ENCODE assay signal across 20 cellular contexts in genomic region chr16:11102523-11102898, GRCh38.
DNase-seq lines count a peak whose midpoint lies in the region; ATAC-seq, FAIRE-seq and TF ChIP-seq lines count a peak whose summit lies in the region.
"Had no signal": no experiment of that assay in that cellular context is flagged by ENCODE, and none has a peak within 500 bp of the region (broad histone marks: within the 10 kb centered on the region; RNA-seq: fewer than 3 reads in every experiment).

No MANE protein-coding gene starts in this region.

- no peak overlapping the region for H3K4me3 Mint-ChIP-seq in activated CD4-positive, alpha-beta memory T cell treated with anti-CD3 and anti-CD28 coated beads for 36 hours
- H3K4me3 Mint-ChIP-seq in activated CD4-positive, alpha-beta memory T cell treated with anti-CD3 and anti-CD28 coated beads, Interleukin-2, amount 10 ng/mL, durations not matched to agents 7 days and 5 days, result no peak overlapping the region
- no peak overlapping the region for H3K4me3 Mint-ChIP-seq in T-helper 17 cell
- H3K4me3 Mint-ChIP-seq: CD8-positive, alpha-beta T cell had no signal

- TF ChIP-seq POLR2A in endothelial cell of umbilical vein (IDR thresholded peaks at IDR 0.05; ENCODE audit: low read depth, low read length), result no peak

- peaks cover 72% of the 10 kb centered on the region for H3K4me1 Mint-ChIP-seq in activated CD4-positive, alpha-beta memory T cell treated with anti-CD3 and anti-CD28 coated beads for 36 hours (ENCODE audit: low read depth)
- peaks cover 89% of the 10 kb centered on the region for H3K4me1 Mint-ChIP-seq in activated CD4-positive, alpha-beta memory T cell treated with anti-CD3 and anti-CD28 coated beads, Interleukin-2, amount 10 ng/mL, durations not matched to agents 7 days and 5 days
- peaks cover 39% of the 10 kb centered on the region for H3K4me1 Mint-ChIP-seq in T-helper 17 cell

- H2AK5ac ChIP-seq in trophoblast cell (ENCODE audit: low read length), result no peak overlapping the region

- ATAC-seq in T-helper 17 cell, result no peak
- ATAC-seq: CD8-positive, alpha-beta T cell; sciatic nerve had no signal

- H3K9me3 ChIP-seq in T-helper 17 cell (ENCODE audit: control insufficient read depth, low read length, poor library complexity, severe bottlenecking), result no peaks in the 10 kb centered on the region
- no peaks in the 10 kb centered on the region for H3K9me3 ChIP-seq in endothelial cell of umbilical vein (replicated peaks; ENCODE audit: control insufficient read depth, insufficient read depth, low read length)
- H3K9me3 ChIP-seq in trophoblast cell (ENCODE audit: insufficient read depth, low read depth, low read length), result no peaks in the 10 kb centered on the region
- H3K9me3 ChIP-seq: transverse colon had no signal

- peak overlapping the region; percentile 48 for H2BK12ac ChIP-seq in trophoblast cell (ENCODE audit: low read length)

- H3K9me3 Mint-ChIP-seq in activated CD4-positive, alpha-beta memory T cell treated with anti-CD3 and anti-CD28 coated beads for 36 hours, result no peaks in the 10 kb centered on the region
- H3K9me3 Mint-ChIP-seq in activated CD4-positive, alpha-beta memory T cell treated with anti-CD3 and anti-CD28 coated beads, Interleukin-2, amount 10 ng/mL, durations not matched to agents 7 days and 5 days, result no peaks in the 10 kb centered on the region
- H3K9me3 Mint-ChIP-seq: CD8-positive, alpha-beta T cell had no signal

- H3K4me3 ChIP-seq in endothelial cell of umbilical vein (replicated peaks in 1 of 3; ENCODE audit: insufficient read depth in 1 of 3, low read depth in 1 of 3, low read length in 3 of 3) (no peak overlapping the region), trophoblast cell (ENCODE audit: low read depth, low read length) (no peak overlapping the region)
- H3K4me3 ChIP-seq: SK-N-MC, transverse colon had no signal

- H3K36me3 Mint-ChIP-seq in activated CD4-positive, alpha-beta memory T cell treated with anti-CD3 and anti-CD28 coated beads for 36 hours, result peaks cover 8% of the 10 kb centered on the region
- H3K36me3 Mint-ChIP-seq in activated CD4-positive, alpha-beta memory T cell treated with anti-CD3 and anti-CD28 coated beads, Interleukin-2, amount 10 ng/mL, durations not matched to agents 7 days and 5 days (ENCODE audit: low read depth), result peaks cover 30% of the 10 kb centered on the region
- no peaks in the 10 kb centered on the region for H3K36me3 Mint-ChIP-seq in T-helper 17 cell (ENCODE audit: low read depth)

- no peak overlapping the region for H3K4ac ChIP-seq in trophoblast cell (ENCODE audit: low read depth, low read length)

- CTCF ChIA-PET in activated CD4-positive, alpha-beta memory T cell treated with anti-CD3 and anti-CD28 coated beads for 36 hours (lab: Charles Lee), result interaction anchor here (0.7 to 1.2 kb wide), 4 partner anchors 27 to 252 kb away, joined by 3 to 4 read pairs (median 3); no protein-coding TSS in a partner anchor
- CTCF ChIA-PET in activated CD4-positive, alpha-beta memory T cell treated with anti-CD3 and anti-CD28 coated beads, Interleukin-2, amount 10 ng/mL, durations not matched to agents 7 days and 5 days (lab: Charles Lee), result interaction anchor here (0.8 to 2.2 kb wide), 8 partner anchors 11 to 156 kb away, joined by 3 to 18 read pairs (median 4); partner anchors contain the start of gene SOCS1
- CTCF ChIA-PET in endothelial cell of umbilical vein (lab: Charles Lee), result interaction anchor here (0.8 to 1.5 kb wide), 10 partner anchors 26 to 254 kb away, joined by 3 to 7 read pairs (median 5); partner anchors contain the start of gene SOCS1

- no peak overlapping the region for H2BK120ac ChIP-seq in trophoblast cell (ENCODE audit: insufficient read depth, low read length, poor library complexity)

- peaks cover 27% of the 10 kb centered on the region for H3K4me1 ChIP-seq in endothelial cell of umbilical vein (ENCODE audit: control insufficient read depth, extremely low read depth, insufficient read depth, low read length)
- peaks cover 20 to 23% of the 10 kb centered on the region in 2 experiments for H3K4me1 ChIP-seq in trophoblast cell (ENCODE audit: control insufficient read depth in 1 of 2, insufficient read depth in 2 of 2, low read length in 2 of 2)

- POLR2A ChIA-PET in activated CD4-positive, alpha-beta memory T cell treated with anti-CD3 and anti-CD28 coated beads for 36 hours (lab: Charles Lee), result interaction anchor here (0.6 to 1.4 kb wide), 4 partner anchors 120 to 153 kb away, joined by 3 to 5 read pairs (median 3); no protein-coding TSS in a partner anchor
- POLR2A ChIA-PET in activated CD4-positive, alpha-beta memory T cell treated with anti-CD3 and anti-CD28 coated beads, Interleukin-2, amount 10 ng/mL, durations not matched to agents 7 days and 5 days (lab: Charles Lee), result interaction anchor here (0.8 to 7.8 kb wide), 9 partner anchors 8 to 153 kb away, joined by 3 to 91 read pairs (median 5); partner anchors contain the start of gene SOCS1
- POLR2A ChIA-PET in endothelial cell of umbilical vein (lab: Charles Lee), result interaction anchor here (0.7 kb wide), 1 partner anchor 153 kb away, joined by 3 read pairs; the partner anchor contains the start of gene SOCS1

- no peak for TF ChIP-seq CTCF in endothelial cell of umbilical vein (IDR thresholded peaks at IDR 0.05; ENCODE audit: extremely low read depth in 1 of 2, insufficient read depth in 1 of 2, low read depth in 1 of 2, low read length in 2 of 2)

- H3K27ac Mint-ChIP-seq in activated CD4-positive, alpha-beta memory T cell treated with anti-CD3 and anti-CD28 coated beads for 36 hours, result peak overlapping the region; percentile 66
- no peak overlapping the region for H3K27ac Mint-ChIP-seq in activated CD4-positive, alpha-beta memory T cell treated with anti-CD3 and anti-CD28 coated beads, Interleukin-2, amount 10 ng/mL, durations not matched to agents 7 days and 5 days
- H3K27ac Mint-ChIP-seq in T-helper 17 cell, result peak overlapping the region; percentile 41
- H3K27ac Mint-ChIP-seq: CD8-positive, alpha-beta T cell had no signal

- WGBS in trophoblast cell (ENCODE audit: extremely low coverage, insufficient coverage, insufficient read length), result no CpG with 5 or more reads among the region's 3 CpGs

- peak overlapping the region; percentile 26 for H3K27ac ChIP-seq in endothelial cell of umbilical vein (ENCODE audit: insufficient read depth, low read depth, low read length)
- no peak overlapping the region for H3K27ac ChIP-seq in trophoblast cell (ENCODE audit: low read depth, low read length)
- H3K27ac ChIP-seq in caudate nucleus (ENCODE audit: low read depth, low read length), result no peak overlapping the region
- H3K27ac ChIP-seq: SK-N-MC had no signal

- no peak overlapping the region for H3K4me2 ChIP-seq in endothelial cell of umbilical vein (ENCODE audit: insufficient read depth, low read length)
- H3K4me2 ChIP-seq in trophoblast cell (ENCODE audit: low read length), result no peak overlapping the region

- H4K8ac ChIP-seq in trophoblast cell (ENCODE audit: low read depth, low read length), result no peak overlapping the region

- no peak overlapping the region for H3K23ac ChIP-seq in trophoblast cell (ENCODE audit: low read length)

- no peak overlapping the region for H4K12ac ChIP-seq in trophoblast cell (ENCODE audit: low read depth, low read length)

- H3K79me2 ChIP-seq in endothelial cell of umbilical vein (ENCODE audit: control insufficient read depth, insufficient read depth, low read length) (no peaks in the 10 kb centered on the region), trophoblast cell (ENCODE audit: control insufficient read depth, insufficient read depth, low read length, poor library complexity) (no peaks in the 10 kb centered on the region)

- H3K36me3 ChIP-seq in endothelial cell of umbilical vein (ENCODE audit: control insufficient read depth in 2 of 2, extremely low read depth in 1 of 2, insufficient read depth in 2 of 2, low read length in 2 of 2), result no peaks in the 10 kb centered on the region
- peaks cover 0 to 2% of the 10 kb centered on the region in 2 experiments for H3K36me3 ChIP-seq in trophoblast cell (ENCODE audit: control insufficient read depth in 1 of 2, insufficient read depth in 2 of 2, low read length in 2 of 2)
- H3K36me3 ChIP-seq: transverse colon had no signal

- H3K27me3 ChIP-seq in endothelial cell of umbilical vein (ENCODE audit: control insufficient read depth in 2 of 2, insufficient read depth in 2 of 2, low read length in 2 of 2) (no peaks in the 10 kb centered on the region), trophoblast cell (ENCODE audit: insufficient read depth, low read length) (no peaks in the 10 kb centered on the region)
- H3K27me3 ChIP-seq: transverse colon had no signal

- H2BK5ac ChIP-seq in trophoblast cell (ENCODE audit: low read depth, low read length, poor library complexity), result no peak overlapping the region

- H3K9me1 ChIP-seq in endothelial cell of umbilical vein (replicated peaks; ENCODE audit: control insufficient read depth, extremely low read depth, insufficient read depth, low read length), result no peaks in the 10 kb centered on the region

- no peak overlapping the region for H3K14ac ChIP-seq in trophoblast cell (ENCODE audit: low read length)

- BruUV-seq in endothelial cell of umbilical vein (replicated peaks; lab: Mats Ljungman, UMichigan), result no TSS peak

- no peak overlapping the region for H4K91ac ChIP-seq in trophoblast cell (ENCODE audit: low read depth, low read length)

- dilution Hi-C loops in endothelial cell of umbilical vein (cut with MboI; ENCODE audit: extremely low pct_ligation_motif_present, low sequenced_read_pairs), result no loop called here

- H3K9ac ChIP-seq in endothelial cell of umbilical vein (replicated peaks; ENCODE audit: extremely low read depth, insufficient read depth, low read length), result no peak overlapping the region
- no peak overlapping the region for H3K9ac ChIP-seq in trophoblast cell (ENCODE audit: low read length)

- intact Hi-C loops in activated CD4-positive, alpha-beta memory T cell treated with anti-CD3 and anti-CD28 coated beads for 36 hours (cut with micrococcal nuclease), result loop anchor here (5.0 kb wide), 1 partner anchor 75 kb away; no protein-coding TSS in a partner anchor
- intact Hi-C loops in endothelial cell of umbilical vein (cut with micrococcal nuclease), result loop anchor here (1.0 to 5.0 kb wide), 3 partner anchors 130 to 154 kb away; partner anchors contain the start of gene SOCS1

- H2AFZ ChIP-seq in endothelial cell of umbilical vein (ENCODE audit: low read depth, low read length), result no peak overlapping the region
- H2AFZ ChIP-seq in trophoblast cell (ENCODE audit: insufficient read depth, low read length, poor library complexity), result peak overlapping the region; percentile 43

- FAIRE-seq in endothelial cell of umbilical vein (lab: Jason Lieb, UNC), result no peak
- FAIRE-seq: endometrium, H1 had no signal

- DNase-seq in activated CD4-positive, alpha-beta memory T cell treated with anti-CD3 and anti-CD28 coated beads for 36 hours, result no peak
- DNase-seq in activated CD4-positive, alpha-beta memory T cell treated with anti-CD3 and anti-CD28 coated beads, Interleukin-2, amount 10 ng/mL, durations not matched to agents 7 days and 5 days, result no peak
- DNase-seq in T-helper 17 cell (no peak), endothelial cell of umbilical vein (ENCODE audit: low read depth, low spot score) (no peak), trophoblast cell (no peak), caudate nucleus (lab: John Stamatoyannopoulos, UW) (no peak), mesenteric fat pad (ENCODE audit: low spot score) (no peak), hepatic stellate cell (ENCODE audit: low spot score) (no peak)
- DNase-seq: ACHN; activated naive CD4-positive, alpha-beta T cell treated with anti-CD3 and anti-CD28 coated beads, Interleukin-2, amount 50 U/mL, for 16 hours; CD8-positive, alpha-beta T cell; foreskin melanocyte; NCI-H2029 treated with DMSO at 0.1 percent for 48 hours; NCI-H69; stimulated activated CD4-positive, alpha-beta T cell treated with anti-CD3 and anti-CD28 coated beads, Interleukin-2, amount 100 ng/mL, for 24 hours; transverse colon had no signal

- no peak overlapping the region for H3K18ac ChIP-seq in trophoblast cell (ENCODE audit: low read length)

- no peaks in the 10 kb centered on the region for H3K27me3 Mint-ChIP-seq in activated CD4-positive, alpha-beta memory T cell treated with anti-CD3 and anti-CD28 coated beads for 36 hours
- no peaks in the 10 kb centered on the region for H3K27me3 Mint-ChIP-seq in activated CD4-positive, alpha-beta memory T cell treated with anti-CD3 and anti-CD28 coated beads, Interleukin-2, amount 10 ng/mL, durations not matched to agents 7 days and 5 days
- no peaks in the 10 kb centered on the region for H3K27me3 Mint-ChIP-seq in T-helper 17 cell

- H4K20me1 ChIP-seq in endothelial cell of umbilical vein (replicated peaks; ENCODE audit: control insufficient read depth, extremely low read depth, insufficient read depth, low read length), result no peaks in the 10 kb centered on the region

- peaks cover 7% of the 10 kb centered on the region for H3K79me1 ChIP-seq in trophoblast cell (ENCODE audit: low read length)
